In genomic region chr17:72556944-72557826, GRCh38 we compare ENCODE assay signal across 8 cellular contexts.
DNase-seq lines count a peak whose midpoint lies in the region; ATAC-seq and TF ChIP-seq lines count a peak whose summit lies in the region.

No MANE protein-coding gene starts in this region.

- peaks cover 2% of the 10 kb centered on the region for H3K27me3 Mint-ChIP-seq in mesothelial cell of epicardium (ENCODE audit: low read depth)
- H3K27me3 Mint-ChIP-seq in stimulated activated memory B cell treated with anti-CD40 and anti-IgM and Interleukin-4, amounts not matched to agents 10 μg/mL and 1 μg/mL and 100 μg/mL, for 72 hours, result no peaks in the 10 kb centered on the region

- peak; percentile 81 for TF ChIP-seq CTCF in mesothelial cell of epicardium (IDR thresholded peaks at IDR 0.05; ENCODE audit: unreplicated experiment)

- H3K36me3 Mint-ChIP-seq in mesothelial cell of epicardium, result peaks cover 4% of the 10 kb centered on the region
- H3K36me3 Mint-ChIP-seq in stimulated activated memory B cell treated with anti-CD40 and anti-IgM and Interleukin-4, amounts not matched to agents 10 μg/mL and 1 μg/mL and 100 μg/mL, for 72 hours, result no peaks in the 10 kb centered on the region

- H3K4me1 Mint-ChIP-seq in mesothelial cell of epicardium, result peaks cover 6% of the 10 kb centered on the region
- no peaks in the 10 kb centered on the region for H3K4me1 Mint-ChIP-seq in stimulated activated memory B cell treated with anti-CD40 and anti-IgM and Interleukin-4, amounts not matched to agents 10 μg/mL and 1 μg/mL and 100 μg/mL, for 72 hours

- no peak overlapping the region for H3K27ac Mint-ChIP-seq in mesothelial cell of epicardium
- no peak overlapping the region for H3K27ac Mint-ChIP-seq in stimulated activated memory B cell treated with anti-CD40 and anti-IgM and Interleukin-4, amounts not matched to agents 10 μg/mL and 1 μg/mL and 100 μg/mL, for 72 hours

- peak; percentile 60 for ATAC-seq in HG03457 (IDR thresholded peaks at IDR 0.05; ENCODE audit: unreplicated experiment)
- ATAC-seq in stimulated activated memory B cell treated with anti-CD40 and anti-IgM and Interleukin-4, amounts not matched to agents 10 μg/mL and 1 μg/mL and 100 μg/mL, for 72 hours, result peak; percentile 55

- H3K4me3 Mint-ChIP-seq in mesothelial cell of epicardium, result no peak overlapping the region
- H3K4me3 Mint-ChIP-seq in stimulated activated memory B cell treated with anti-CD40 and anti-IgM and Interleukin-4, amounts not matched to agents 10 μg/mL and 1 μg/mL and 100 μg/mL, for 72 hours, result no peak overlapping the region

- DNase-seq in SIG-M5 treated with dmso at 0.1 percent for 504 hours (lab: John Stamatoyannopoulos, UW; ENCODE audit: unreplicated experiment) (peak; percentile 63), SIG-M5 (lab: John Stamatoyannopoulos, UW) (no peak), NCI-H748 treated with DMSO at 0.1 percent for 48 hours (lab: John Stamatoyannopoulos, UW) (peak; percentile 59), ecto neural progenitor cell (ENCODE audit: low spot score) (peak; percentile 89), mesothelial cell of epicardium (ENCODE audit: low spot score in 2 of 2, unreplicated experiment in 2 of 2) (peak; percentile 60 to 79)
- DNase-seq in activated CD4-positive, alpha-beta T cell treated with anti-CD3 and anti-CD28 coated beads, Interleukin-2, amount 50 U/mL, for 4 hours, result peak; percentile 40 to 42

- H3K9me3 Mint-ChIP-seq in mesothelial cell of epicardium, result peaks cover 4% of the 10 kb centered on the region
- H3K9me3 Mint-ChIP-seq in stimulated activated memory B cell treated with anti-CD40 and anti-IgM and Interleukin-4, amounts not matched to agents 10 μg/mL and 1 μg/mL and 100 μg/mL, for 72 hours, result no peaks in the 10 kb centered on the region
